8 cellular contexts compared by ENCODE assay signal in the genomic region with DNA sequence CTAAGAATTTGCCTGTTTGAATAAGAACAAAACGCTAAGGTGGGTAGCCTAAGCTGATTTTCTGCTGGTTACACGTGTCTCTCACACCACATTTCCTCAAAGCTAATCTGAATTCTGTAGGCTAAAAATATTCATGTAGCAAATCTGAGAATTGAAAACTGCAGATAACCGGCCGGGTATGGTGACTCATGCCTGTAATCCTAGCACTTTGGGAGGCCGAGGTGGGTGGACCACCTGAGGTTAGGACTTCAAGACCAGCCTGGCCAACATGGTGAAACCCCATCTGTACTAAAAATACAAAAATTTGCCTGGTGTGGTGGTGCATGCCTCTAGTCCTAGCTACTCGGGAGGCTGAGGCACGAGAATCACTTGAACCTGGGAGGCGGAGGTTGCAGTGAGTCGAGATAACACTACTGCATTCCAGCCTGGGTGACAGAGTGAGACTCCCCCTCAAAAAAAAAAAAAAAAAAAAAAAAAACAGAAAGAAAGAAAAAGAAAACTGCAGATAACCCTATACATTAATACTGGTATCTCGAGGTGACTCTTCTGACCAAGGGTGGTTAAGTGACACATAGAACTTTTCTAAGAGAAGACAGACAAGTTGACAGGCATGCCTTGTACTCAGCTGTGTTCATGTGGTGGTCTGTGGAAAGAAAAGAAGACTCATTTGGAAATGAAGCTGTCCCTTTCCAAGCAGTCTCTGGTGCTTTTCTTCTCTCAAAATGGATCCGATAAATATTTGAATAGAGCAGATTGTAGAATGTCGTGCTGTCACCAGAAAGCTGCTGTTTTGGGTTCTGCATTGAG. TPM values are rescaled to one million over a fixed set of nuclear protein-coding genes. Genes with fewer than 3 reads are reported as not detected.
DNase-seq lines count a peak whose midpoint lies in the region; ATAC-seq and TF ChIP-seq lines count a peak whose summit lies in the region.

No MANE protein-coding gene starts in this region.

- H3K9me3 Mint-ChIP-seq in activated CD4-positive, alpha-beta T cell treated with anti-CD3 and anti-CD28 coated beads, Interleukin-2, amount 10 ng/mL, durations not matched to agents 24 days and 14 days = no peaks in the 10 kb centered on the region
- H3K9me3 Mint-ChIP-seq in activated T-helper 2 cell treated with anti-CD3 and anti-CD28 coated beads, Interferon-gamma antibody, Interleukin-2, Interleukin-4, amounts not matched to agents 10 μg/mL and 5 μg/mL and 100 μg/mL, durations not matched to agents 14 hours and 24 hours and 36 hours = no peaks in the 10 kb centered on the region

- no peak for TF ChIP-seq POLR2A in vagina (IDR thresholded peaks at IDR 0.05)

- no peak overlapping the region for H3K27ac ChIP-seq in vagina
- H3K27ac ChIP-seq in RWPE1 = no peak overlapping the region

- DNase-seq in activated CD4-positive, alpha-beta T cell treated with anti-CD3 and anti-CD28 coated beads, Interleukin-2, amount 10 ng/mL, durations not matched to agents 24 days and 14 days = peak; percentile 62
- DNase-seq in activated CD4-positive, alpha-beta T cell treated with anti-CD3 and anti-CD28 coated beads for 1 hour = no peak
- DNase-seq in activated T-helper 2 cell treated with anti-CD3 and anti-CD28 coated beads, Interferon-gamma antibody, Interleukin-2, Interleukin-4, amounts not matched to agents 10 μg/mL and 5 μg/mL and 100 μg/mL, durations not matched to agents 14 hours and 24 hours and 36 hours (ENCODE audit: low spot score) = peak; percentile 24
- DNase-seq in stimulated activated CD8-positive, alpha-beta memory T cell treated with anti-CD3 and anti-CD28 coated beads, Interleukin-4, amount 100 ng/mL, for 48 hours = peak; percentile 76
- DNase-seq in vagina (ENCODE audit: extremely low spot score in 2 of 2) = no peak
- no peak for DNase-seq in RWPE1 (ENCODE audit: low spot score)

- peaks cover 56% of the 10 kb centered on the region for H3K36me3 Mint-ChIP-seq in activated CD4-positive, alpha-beta T cell treated with anti-CD3 and anti-CD28 coated beads, Interleukin-2, amount 10 ng/mL, durations not matched to agents 24 days and 14 days (ENCODE audit: low read depth)
- peaks cover 67% of the 10 kb centered on the region for H3K36me3 Mint-ChIP-seq in activated T-helper 2 cell treated with anti-CD3 and anti-CD28 coated beads, Interferon-gamma antibody, Interleukin-2, Interleukin-4, amounts not matched to agents 10 μg/mL and 5 μg/mL and 100 μg/mL, durations not matched to agents 14 hours and 24 hours and 36 hours (ENCODE audit: low read depth)

- peak overlapping the region; percentile 40 for H3K4me3 Mint-ChIP-seq in activated CD4-positive, alpha-beta T cell treated with anti-CD3 and anti-CD28 coated beads, Interleukin-2, amount 10 ng/mL, durations not matched to agents 24 days and 14 days
- H3K4me3 Mint-ChIP-seq in activated T-helper 2 cell treated with anti-CD3 and anti-CD28 coated beads, Interferon-gamma antibody, Interleukin-2, Interleukin-4, amounts not matched to agents 10 μg/mL and 5 μg/mL and 100 μg/mL, durations not matched to agents 14 hours and 24 hours and 36 hours (ENCODE audit: low read depth) = peak overlapping the region; percentile 6

- TF ChIP-seq CTCF in vagina (IDR thresholded peaks at IDR 0.05) (no peak), RWPE1 (conservative IDR thresholded peaks at IDR 0.05; ENCODE audit: low read depth) (no peak)

- no peak overlapping the region for H3K4me3 ChIP-seq in vagina

- H3K27me3 ChIP-seq in vagina = no peaks in the 10 kb centered on the region

- H3K36me3 ChIP-seq in vagina = peaks cover 3 to 11% of the 10 kb centered on the region in 2 donors

- peak overlapping the region; percentile 90 for H3K27ac Mint-ChIP-seq in activated CD4-positive, alpha-beta T cell treated with anti-CD3 and anti-CD28 coated beads, Interleukin-2, amount 10 ng/mL, durations not matched to agents 24 days and 14 days
- H3K27ac Mint-ChIP-seq in activated T-helper 2 cell treated with anti-CD3 and anti-CD28 coated beads, Interferon-gamma antibody, Interleukin-2, Interleukin-4, amounts not matched to agents 10 μg/mL and 5 μg/mL and 100 μg/mL, durations not matched to agents 14 hours and 24 hours and 36 hours = peak overlapping the region; percentile 81

- POLR2A ChIA-PET in RWPE1 (lab: Yijun Ruan, JAX; ENCODE audit: low non-redundant PET) = no interaction called here

- no peaks in the 10 kb centered on the region for H3K27me3 Mint-ChIP-seq in activated CD4-positive, alpha-beta T cell treated with anti-CD3 and anti-CD28 coated beads, Interleukin-2, amount 10 ng/mL, durations not matched to agents 24 days and 14 days
- no peaks in the 10 kb centered on the region for H3K27me3 Mint-ChIP-seq in activated T-helper 2 cell treated with anti-CD3 and anti-CD28 coated beads, Interferon-gamma antibody, Interleukin-2, Interleukin-4, amounts not matched to agents 10 μg/mL and 5 μg/mL and 100 μg/mL, durations not matched to agents 14 hours and 24 hours and 36 hours (ENCODE audit: low read depth)

- peak; percentile 47 for ATAC-seq in HG03045 (IDR thresholded peaks at IDR 0.05; ENCODE audit: unreplicated experiment)
- no peak for ATAC-seq in GM21526 (IDR thresholded peaks at IDR 0.05; ENCODE audit: low FRiP score, unreplicated experiment)

- CTCF ChIA-PET in RWPE1 (lab: Yijun Ruan, JAX) = interaction anchor here (0.5 kb wide), 1 partner anchor 86 kb away, joined by 3 read pairs; no protein-coding TSS in a partner anchor

- peaks cover 35% of the 10 kb centered on the region for H3K4me1 Mint-ChIP-seq in activated CD4-positive, alpha-beta T cell treated with anti-CD3 and anti-CD28 coated beads, Interleukin-2, amount 10 ng/mL, durations not matched to agents 24 days and 14 days
- peaks cover 46% of the 10 kb centered on the region for H3K4me1 Mint-ChIP-seq in activated T-helper 2 cell treated with anti-CD3 and anti-CD28 coated beads, Interferon-gamma antibody, Interleukin-2, Interleukin-4, amounts not matched to agents 10 μg/mL and 5 μg/mL and 100 μg/mL, durations not matched to agents 14 hours and 24 hours and 36 hours (ENCODE audit: low read depth)

- H3K9me3 ChIP-seq in vagina = no peaks in the 10 kb centered on the region

- H3K4me1 ChIP-seq in vagina = no peaks in the 10 kb centered on the region

- intact Hi-C loops in activated CD4-positive, alpha-beta T cell treated with anti-CD3 and anti-CD28 coated beads, Interleukin-2, amount 10 ng/mL, durations not matched to agents 24 days and 14 days (cut with micrococcal nuclease) = loop anchor here (1.0 to 10.0 kb wide), 7 partner anchors 22 to 321 kb away; no protein-coding TSS in a partner anchor
- intact Hi-C loops in activated T-helper 2 cell treated with anti-CD3 and anti-CD28 coated beads, Interferon-gamma antibody, Interleukin-2, Interleukin-4, amounts not matched to agents 10 μg/mL and 5 μg/mL and 100 μg/mL, durations not matched to agents 14 hours and 24 hours and 36 hours (cut with micrococcal nuclease) = loop anchor here (1.0 to 5.0 kb wide), 8 partner anchors 22 to 129 kb away; no protein-coding TSS in a partner anchor
- intact Hi-C loops in vagina (cut with DNase I) = no loop called here

RNA-seq across cellular contexts. Expression of a gene that starts 24.7 kb away (rescaled TPM):
- 126 and 142 TPM in 2 replicates for total RNA-seq in activated CD4-positive, alpha-beta T cell treated with anti-CD3 and anti-CD28 coated beads, Interleukin-2, amount 10 ng/mL, durations not matched to agents 24 days and 14 days
- total RNA-seq in activated T-helper 2 cell treated with anti-CD3 and anti-CD28 coated beads, Interferon-gamma antibody, Interleukin-2, Interleukin-4, amounts not matched to agents 10 μg/mL and 5 μg/mL and 100 μg/mL, durations not matched to agents 14 hours and 24 hours and 36 hours = 141 and 145 TPM in 2 replicates
- 97.5 TPM for total RNA-seq in vagina

RNA-seq across cellular contexts. Expression of a gene that starts 55.9 kb away (rescaled TPM):
- 34.7 and 35.5 TPM in 2 replicates for total RNA-seq in activated CD4-positive, alpha-beta T cell treated with anti-CD3 and anti-CD28 coated beads, Interleukin-2, amount 10 ng/mL, durations not matched to agents 24 days and 14 days
- 40.6 and 42.2 TPM in 2 replicates for total RNA-seq in activated T-helper 2 cell treated with anti-CD3 and anti-CD28 coated beads, Interferon-gamma antibody, Interleukin-2, Interleukin-4, amounts not matched to agents 10 μg/mL and 5 μg/mL and 100 μg/mL, durations not matched to agents 14 hours and 24 hours and 36 hours
- 16.2 TPM for total RNA-seq in vagina

Comparison
In these comparisons a context has a peak if more than half of its experiments do, and no peak if none do; other contexts are left out.
1. DNase-seq: peak in activated CD4-positive, alpha-beta T cell treated with anti-CD3 and anti-CD28 coated beads, Interleukin-2, amount 10 ng/mL, durations not matched to agents 24 days and 14 days (single experiment), activated T-helper 2 cell treated with anti-CD3 and anti-CD28 coated beads, Interferon-gamma antibody, Interleukin-2, Interleukin-4, amounts not matched to agents 10 μg/mL and 5 μg/mL and 100 μg/mL, durations not matched to agents 14 hours and 24 hours and 36 hours (single experiment) and stimulated activated CD8-positive, alpha-beta memory T cell treated with anti-CD3 and anti-CD28 coated beads, Interleukin-4, amount 100 ng/mL, for 48 hours (single experiment); none in activated CD4-positive, alpha-beta T cell treated with anti-CD3 and anti-CD28 coated beads for 1 hour (single experiment), vagina (0 of 2) and RWPE1 (single experiment).